10 cellular contexts compared by ENCODE assay signal in genomic region chr4:159010563-159011260, GRCh38.
A peak's percentile ranks its signal among the peaks of the same experiment; 100 is the strongest.
DNase-seq lines count a peak whose midpoint lies in the region; ATAC-seq, FAIRE-seq and TF ChIP-seq lines count a peak whose summit lies in the region.
"Had no signal": no experiment of that assay in that cellular context is flagged by ENCODE, and none has a peak within 500 bp of the region (broad histone marks: within the 10 kb centered on the region; RNA-seq: fewer than 3 reads in every experiment).

No MANE protein-coding gene starts in this region.

- CTCF ChIA-PET in A549 (lab: Yijun Ruan, JAX) = no interaction called here
- CTCF ChIA-PET in activated CD8-positive, alpha-beta memory T cell treated with anti-CD3 and anti-CD28 coated beads, Interleukin-2, amount 10 ng/mL, durations not matched to agents 7 days and 5 days (lab: Charles Lee) = no interaction called here

- DNase-seq in A549 (ENCODE audit: low read depth in 1 of 2, low spot score in 1 of 2) = peak in 1 of 2 experiments; percentile 50
- DNase-seq in T47D (ENCODE audit: low read depth in 1 of 2, low spot score in 1 of 2) = peak; percentile 20 to 27
- peak in 1 of 2 donors; percentile 74 for DNase-seq in left lung
- DNase-seq in stimulated activated CD4-positive, alpha-beta T cell treated with anti-CD3 and anti-CD28 coated beads, Interleukin-4, amount 100 ng/mL, for 24 hours = no peak
- DNase-seq in NCI-H526 treated with DMSO at 0.1 percent for 48 hours (lab: John Stamatoyannopoulos, UW) = no peak
- no peak for DNase-seq in activated CD8-positive, alpha-beta memory T cell treated with anti-CD3 and anti-CD28 coated beads, Interleukin-2, amount 10 ng/mL, durations not matched to agents 7 days and 5 days
- DNase-seq: activated B cell treated with CpG ODN at 0.5 μM for 24 hours had no signal

- H3K27ac ChIP-seq in A549 = peak overlapping the region; percentile 43 to 61; a peak in 5 of 6 replicates
- peak overlapping the region; percentile 57 to 73 for H3K27ac ChIP-seq in left lung

- TF ChIP-seq EP300 in A549 (IDR thresholded peaks at IDR 0.05) (no peak), Ishikawa (IDR thresholded peaks at IDR 0.05; ENCODE audit: borderline replicate concordance) (no peak)

- POLR2A ChIA-PET in A549 (lab: Yijun Ruan, JAX) = no interaction called here

- no peak overlapping the region for H3K4me3 Mint-ChIP-seq in activated CD8-positive, alpha-beta memory T cell treated with anti-CD3 and anti-CD28 coated beads, Interleukin-2, amount 10 ng/mL, durations not matched to agents 7 days and 5 days
- H3K4me3 Mint-ChIP-seq: activated B cell treated with CpG ODN at 0.5 μM for 24 hours, memory B cell had no signal

- ATAC-seq in A549 (peak; percentile 75 to 76; a peak in 5 of 6 replicates), left lung (peak; percentile 85), HG02588 (IDR thresholded peaks at IDR 0.05; ENCODE audit: unreplicated experiment) (no peak)
- ATAC-seq in activated CD8-positive, alpha-beta memory T cell treated with anti-CD3 and anti-CD28 coated beads, Interleukin-2, amount 10 ng/mL, durations not matched to agents 7 days and 5 days = no peak

- no peak overlapping the region for H3K27ac Mint-ChIP-seq in activated CD8-positive, alpha-beta memory T cell treated with anti-CD3 and anti-CD28 coated beads, Interleukin-2, amount 10 ng/mL, durations not matched to agents 7 days and 5 days
- H3K27ac Mint-ChIP-seq: activated B cell treated with CpG ODN at 0.5 μM for 24 hours, memory B cell had no signal

- intact Hi-C loops in left lung (cut with DNase I) = no loop called here

- H3K4me1 Mint-ChIP-seq in activated CD8-positive, alpha-beta memory T cell treated with anti-CD3 and anti-CD28 coated beads, Interleukin-2, amount 10 ng/mL, durations not matched to agents 7 days and 5 days = peaks cover 4% of the 10 kb centered on the region
- H3K4me1 Mint-ChIP-seq: activated B cell treated with CpG ODN at 0.5 μM for 24 hours, memory B cell had no signal

- no peaks in the 10 kb centered on the region for H3K27me3 Mint-ChIP-seq in activated CD8-positive, alpha-beta memory T cell treated with anti-CD3 and anti-CD28 coated beads, Interleukin-2, amount 10 ng/mL, durations not matched to agents 7 days and 5 days

- H3K27me3 ChIP-seq in left lung = no peaks in the 10 kb centered on the region

- H3K4me3 ChIP-seq in A549 = no peak overlapping the region
- no peak overlapping the region for H3K4me3 ChIP-seq in left lung

- 6% methylated on average over 5 of the region's 5 CpGs for whole genome bisulfite sequencing in A549 (ENCODE audit: missing lambda C conversion rate)

- no peak for FAIRE-seq in A549 (lab: Jason Lieb, UNC)

- H3K36me3 ChIP-seq in left lung = no peaks in the 10 kb centered on the region

- peak overlapping the region; percentile 67 for H3K4me2 ChIP-seq in A549

- peaks cover 49% of the 10 kb centered on the region for H3K4me1 ChIP-seq in A549
- peaks cover 0 to 8% of the 10 kb centered on the region in 2 donors for H3K4me1 ChIP-seq in left lung

- TF ChIP-seq RAD21 in A549 (conservative IDR thresholded peaks at IDR 0.05 in 1 of 2, IDR thresholded peaks at IDR 0.05 in 1 of 2) (no peak), Ishikawa (IDR thresholded peaks at IDR 0.05; ENCODE audit: low read depth) (no peak)

- no peaks in the 10 kb centered on the region for H3K36me3 Mint-ChIP-seq in activated CD8-positive, alpha-beta memory T cell treated with anti-CD3 and anti-CD28 coated beads, Interleukin-2, amount 10 ng/mL, durations not matched to agents 7 days and 5 days
- H3K36me3 Mint-ChIP-seq: memory B cell had no signal

- H3K9me3 ChIP-seq in A549 (no peaks in the 10 kb centered on the region), left lung (no peaks in the 10 kb centered on the region)

- no peak for TF ChIP-seq CTCF in A549 (IDR thresholded peaks at IDR 0.05)
- no peak for TF ChIP-seq CTCF in left lung (IDR thresholded peaks at IDR 0.05)

- H3K9me3 Mint-ChIP-seq in activated CD8-positive, alpha-beta memory T cell treated with anti-CD3 and anti-CD28 coated beads, Interleukin-2, amount 10 ng/mL, durations not matched to agents 7 days and 5 days (ENCODE audit: low read depth) = no peaks in the 10 kb centered on the region
- H3K9me3 Mint-ChIP-seq: activated B cell treated with CpG ODN at 0.5 μM for 24 hours, memory B cell had no signal

- no peak for TF ChIP-seq POLR2A in A549 (IDR thresholded peaks at IDR 0.05; ENCODE audit: low read length)

- in situ Hi-C loops in T47D (cut with HindIII; ENCODE audit: low pct_unique_long_range_greater_than_20kb, low sequenced_read_pairs) = no loop called here

TF ChIP-seq in A549, 52 proteins besides CTCF, POLR2A, EP300 and RAD21:
- TF ChIP-seq CEBPB (IDR thresholded peaks at IDR 0.05) (peak; percentile 84 to 88), USF2 (IDR thresholded peaks at IDR 0.05) (no peak)
TF ChIP-seq in A549: peak in this region for 1.

TF ChIP-seq in Ishikawa, 13 proteins besides CTCF, POLR2A, EP300 and RAD21:
- TF ChIP-seq TCF12 (IDR thresholded peaks at IDR 0.05; ENCODE audit: low read depth) (no peak), NFIC (IDR thresholded peaks at IDR 0.05) (peak; percentile 30), CEBPB (IDR thresholded peaks at IDR 0.05) (peak; percentile 87)
TF ChIP-seq in Ishikawa: peak in this region for 2.

Comparison
In these comparisons a context has a peak if more than half of its experiments do, and no peak if none do; other contexts are left out.
1. ATAC-seq: peak in A549 (2 of 2) and left lung (single experiment); none in HG02588 (single experiment) and activated CD8-positive, alpha-beta memory T cell treated with anti-CD3 and anti-CD28 coated beads, Interleukin-2, amount 10 ng/mL, durations not matched to agents 7 days and 5 days (single experiment).
2. DNase-seq: peak in T47D (2 of 2); none in stimulated activated CD4-positive, alpha-beta T cell treated with anti-CD3 and anti-CD28 coated beads, Interleukin-4, amount 100 ng/mL, for 24 hours (single experiment), NCI-H526 treated with DMSO at 0.1 percent for 48 hours (single experiment) and activated CD8-positive, alpha-beta memory T cell treated with anti-CD3 and anti-CD28 coated beads, Interleukin-2, amount 10 ng/mL, durations not matched to agents 7 days and 5 days (single experiment).